ENCODE assay signal across 21 cellular contexts in genomic region chr11:30481385-30481784, GRCh38.
DNase-seq lines count a peak whose midpoint lies in the region; ATAC-seq, FAIRE-seq and TF ChIP-seq lines count a peak whose summit lies in the region.
"Had no signal": no experiment of that assay in that cellular context is flagged by ENCODE, and none has a peak within 500 bp of the region (broad histone marks: within the 10 kb centered on the region; RNA-seq: fewer than 3 reads in every experiment).

No MANE protein-coding gene starts in this region.

- H3K36me3 ChIP-seq in cardiac muscle cell (no peaks in the 10 kb centered on the region), muscle layer of colon (ENCODE audit: insufficient read depth, low read length) (no peaks in the 10 kb centered on the region), vagina (no peaks in the 10 kb centered on the region)

- H3K27me3 ChIP-seq in cardiac muscle cell (no peaks in the 10 kb centered on the region), muscle layer of colon (ENCODE audit: control insufficient read depth in 1 of 2, insufficient read depth in 2 of 2, low read length in 2 of 2) (no peaks in the 10 kb centered on the region), vagina (no peaks in the 10 kb centered on the region)
- H3K27me3 ChIP-seq: BLaER1 had no signal

- peak overlapping the region; percentile 38 for H3K4me3 Mint-ChIP-seq in endothelial cell (ENCODE audit: unreplicated experiment)
- H3K4me3 Mint-ChIP-seq: activated CD4-positive, alpha-beta T cell treated with anti-CD3 and anti-CD28 coated beads for 36 hours; activated naive CD8-positive, alpha-beta T cell treated with anti-CD3 and anti-CD28 coated beads, Interleukin-2, amount 50 U/mL, for 24 hours had no signal

- no peak for TF ChIP-seq POLR2A in vagina (IDR thresholded peaks at IDR 0.05)

- peaks cover 55% of the 10 kb centered on the region for H3K4me1 Mint-ChIP-seq in endothelial cell (ENCODE audit: unreplicated experiment)
- H3K4me1 Mint-ChIP-seq: activated CD4-positive, alpha-beta T cell treated with anti-CD3 and anti-CD28 coated beads for 36 hours; activated naive CD8-positive, alpha-beta T cell treated with anti-CD3 and anti-CD28 coated beads, Interleukin-2, amount 50 U/mL, for 24 hours had no signal

- TF ChIP-seq CTCF in cardiac muscle cell (IDR thresholded peaks at IDR 0.05; ENCODE audit: low read depth, low read length) = no peak
- TF ChIP-seq CTCF in endothelial cell (IDR thresholded peaks at IDR 0.05; ENCODE audit: unreplicated experiment) = no peak
- no peak for TF ChIP-seq CTCF in vagina (IDR thresholded peaks at IDR 0.05)

- FAIRE-seq in urothelium cell line (lab: Jason Lieb, UNC) = no peak
- FAIRE-seq: D721Med had no signal

- no peak overlapping the region for H3K9ac ChIP-seq in muscle layer of colon (ENCODE audit: low read length)
- H3K9ac ChIP-seq: BLaER1 had no signal

- H3K4me3 ChIP-seq in cardiac muscle cell (no peak overlapping the region), muscle layer of colon (ENCODE audit: low read depth in 1 of 2, low read length in 2 of 2) (no peak overlapping the region), vagina (no peak overlapping the region)
- H3K4me3 ChIP-seq: BLaER1, SK-N-MC had no signal

- no peak for ATAC-seq in left cardiac atrium
- ATAC-seq: activated CD4-positive, alpha-beta T cell treated with anti-CD3 and anti-CD28 coated beads for 36 hours; activated naive CD8-positive, alpha-beta T cell treated with anti-CD3 and anti-CD28 coated beads, Interleukin-2, amount 50 U/mL, for 24 hours; left lobe of liver had no signal

- H3K4me1 ChIP-seq in cardiac muscle cell (ENCODE audit: low read depth) (peaks cover 42% of the 10 kb centered on the region), muscle layer of colon (ENCODE audit: insufficient read depth, low read length) (peaks cover 37% of the 10 kb centered on the region), vagina (peaks cover 36% of the 10 kb centered on the region)
- H3K4me1 ChIP-seq: BLaER1 had no signal

- peak overlapping the region; percentile 89 for H3K27ac ChIP-seq in cardiac muscle cell
- peak overlapping the region; percentile 30 for H3K27ac ChIP-seq in muscle layer of colon (ENCODE audit: low read depth, low read length)
- peak overlapping the region; percentile 75 for H3K27ac ChIP-seq in vagina
- H3K27ac ChIP-seq: BLaER1, SK-N-MC had no signal

- intact Hi-C loops in left cardiac atrium (cut with DNase I) (no loop called here), vagina (cut with DNase I) (no loop called here)

- DNase-seq in cardiac muscle cell (ENCODE audit: low read depth in 1 of 2, low spot score in 1 of 2) (peak in 1 of 2 donors; percentile 18), left cardiac atrium (no peak), endothelial cell (ENCODE audit: low spot score) (no peak), vagina (ENCODE audit: extremely low spot score in 2 of 2) (no peak), MV-4-11 (lab: John Stamatoyannopoulos, UW) (no peak), urothelium cell line (ENCODE audit: low spot score) (no peak), SHP77 (lab: John Stamatoyannopoulos, UW) (no peak)
- DNase-seq: 8988T; activated CD4-positive, alpha-beta T cell treated with anti-CD3 and anti-CD28 coated beads for 36 hours; activated naive CD8-positive, alpha-beta T cell treated with anti-CD3 and anti-CD28 coated beads, Interleukin-2, amount 50 U/mL, for 24 hours; caudate nucleus; effector CD8-positive, alpha-beta T cell; KG1; NCI-H526; stimulated activated CD4-positive, alpha-beta T cell treated with anti-CD3 and anti-CD28 coated beads, Interleukin-4, amount 100 ng/mL, for 1 hour; T-helper 9 cell had no signal

- H3K9me3 Mint-ChIP-seq in endothelial cell (ENCODE audit: unreplicated experiment) = no peaks in the 10 kb centered on the region
- H3K9me3 Mint-ChIP-seq: activated naive CD8-positive, alpha-beta T cell treated with anti-CD3 and anti-CD28 coated beads, Interleukin-2, amount 50 U/mL, for 24 hours had no signal

- peak overlapping the region; percentile 98 for H3K27ac Mint-ChIP-seq in endothelial cell (ENCODE audit: unreplicated experiment)
- H3K27ac Mint-ChIP-seq: activated CD4-positive, alpha-beta T cell treated with anti-CD3 and anti-CD28 coated beads for 36 hours; activated naive CD8-positive, alpha-beta T cell treated with anti-CD3 and anti-CD28 coated beads, Interleukin-2, amount 50 U/mL, for 24 hours had no signal

- H3K27me3 Mint-ChIP-seq in endothelial cell (ENCODE audit: unreplicated experiment) = no peaks in the 10 kb centered on the region

- H3K9me3 ChIP-seq in cardiac muscle cell (ENCODE audit: low read depth) = no peaks in the 10 kb centered on the region
- H3K9me3 ChIP-seq in muscle layer of colon (ENCODE audit: low read length) = no peaks in the 10 kb centered on the region
- no peaks in the 10 kb centered on the region for H3K9me3 ChIP-seq in vagina
- H3K9me3 ChIP-seq: BLaER1 had no signal

- H3K36me3 Mint-ChIP-seq in endothelial cell (ENCODE audit: low read depth, unreplicated experiment) = peaks cover 8% of the 10 kb centered on the region

Comparison
In these comparisons a context has a peak if more than half of its experiments do, and no peak if none do; other contexts are left out.
1. H3K27ac ChIP-seq: peak in every context shown above with its lines; median percentile 89 in cardiac muscle cell; 75 in vagina; 30 in muscle layer of colon.